Comparison of ENCODE assay signal across 17 cellular contexts in genomic region chr20:37362821-37363220, GRCh38.
"Had no signal": no experiment of that assay in that cellular context is flagged by ENCODE, and none has a peak within 500 bp of the region (broad histone marks: within the 10 kb centered on the region; RNA-seq: fewer than 3 reads in every experiment).

No MANE protein-coding gene starts in this region.

- H3K4me3 Mint-ChIP-seq: activated CD4-positive, alpha-beta memory T cell treated with anti-CD3 and anti-CD28 coated beads for 36 hours; activated CD8-positive, alpha-beta memory T cell treated with anti-CD3 and anti-CD28 coated beads, Interleukin-2, amount 10 ng/mL, durations not matched to agents 7 days and 5 days; naive thymus-derived CD8-positive, alpha-beta T cell; stimulated activated naive CD8-positive, alpha-beta T cell treated with anti-CD3 and anti-CD28 coated beads, Interleukin-15, amount 100 ng/mL, for 72 hours had no signal

- H3K27me3 ChIP-seq: right atrium auricular region, upper lobe of left lung had no signal

- H3K4me1 Mint-ChIP-seq: activated CD8-positive, alpha-beta memory T cell treated with anti-CD3 and anti-CD28 coated beads, Interleukin-2, amount 10 ng/mL, durations not matched to agents 7 days and 5 days had no signal

- DNase-seq: activated CD4-positive, alpha-beta memory T cell treated with anti-CD3 and anti-CD28 coated beads for 36 hours; activated CD8-positive, alpha-beta memory T cell treated with anti-CD3 and anti-CD28 coated beads, Interleukin-2, amount 10 ng/mL, durations not matched to agents 7 days and 5 days; activated gamma-delta T cell; activated T-cell treated with anti-CD3 and anti-CD28 coated beads, Interleukin-2, amount 50 U/mL, for 1 hour; amniotic stem cell; effector memory CD4-positive, alpha-beta T cell; foreskin fibroblast; hippocampal formation; stimulated activated naive CD8-positive, alpha-beta T cell treated with anti-CD3 and anti-CD28 coated beads, Interleukin-15, amount 100 ng/mL, for 72 hours; T-helper 9 cell had no signal

- H3K36me3 Mint-ChIP-seq: activated CD8-positive, alpha-beta memory T cell treated with anti-CD3 and anti-CD28 coated beads, Interleukin-2, amount 10 ng/mL, durations not matched to agents 7 days and 5 days; naive thymus-derived CD8-positive, alpha-beta T cell had no signal

- H3K27ac Mint-ChIP-seq: activated CD4-positive, alpha-beta memory T cell treated with anti-CD3 and anti-CD28 coated beads for 36 hours; activated CD8-positive, alpha-beta memory T cell treated with anti-CD3 and anti-CD28 coated beads, Interleukin-2, amount 10 ng/mL, durations not matched to agents 7 days and 5 days; naive thymus-derived CD8-positive, alpha-beta T cell; stimulated activated naive CD8-positive, alpha-beta T cell treated with anti-CD3 and anti-CD28 coated beads, Interleukin-15, amount 100 ng/mL, for 72 hours had no signal

- H3K9me3 ChIP-seq: right atrium auricular region, upper lobe of left lung had no signal

- ATAC-seq: activated CD8-positive, alpha-beta memory T cell treated with anti-CD3 and anti-CD28 coated beads, Interleukin-2, amount 10 ng/mL, durations not matched to agents 7 days and 5 days; activated naive CD4-positive, alpha-beta T cell treated with anti-CD3 and anti-CD28 coated beads, Interleukin-2, amount 50 U/mL, for 72 hours; left lobe of liver; naive thymus-derived CD8-positive, alpha-beta T cell; stimulated activated naive CD8-positive, alpha-beta T cell treated with anti-CD3 and anti-CD28 coated beads, Interleukin-15, amount 100 ng/mL, for 72 hours had no signal

- H3K4me3 ChIP-seq: coronary artery, right atrium auricular region, smooth muscle cell, upper lobe of left lung had no signal

- H3K4me2 ChIP-seq: smooth muscle cell had no signal

- H3K27ac ChIP-seq: coronary artery, right atrium auricular region, upper lobe of left lung had no signal

- H3K9me3 Mint-ChIP-seq: activated naive CD4-positive, alpha-beta T cell treated with anti-CD3 and anti-CD28 coated beads, Interleukin-2, amount 50 U/mL, for 72 hours; naive thymus-derived CD8-positive, alpha-beta T cell; stimulated activated naive CD8-positive, alpha-beta T cell treated with anti-CD3 and anti-CD28 coated beads, Interleukin-15, amount 100 ng/mL, for 72 hours had no signal

- H3K27me3 Mint-ChIP-seq: activated CD4-positive, alpha-beta memory T cell treated with anti-CD3 and anti-CD28 coated beads for 36 hours; activated CD8-positive, alpha-beta memory T cell treated with anti-CD3 and anti-CD28 coated beads, Interleukin-2, amount 10 ng/mL, durations not matched to agents 7 days and 5 days; naive thymus-derived CD8-positive, alpha-beta T cell; stimulated activated naive CD8-positive, alpha-beta T cell treated with anti-CD3 and anti-CD28 coated beads, Interleukin-15, amount 100 ng/mL, for 72 hours had no signal
